In the genomic region with DNA sequence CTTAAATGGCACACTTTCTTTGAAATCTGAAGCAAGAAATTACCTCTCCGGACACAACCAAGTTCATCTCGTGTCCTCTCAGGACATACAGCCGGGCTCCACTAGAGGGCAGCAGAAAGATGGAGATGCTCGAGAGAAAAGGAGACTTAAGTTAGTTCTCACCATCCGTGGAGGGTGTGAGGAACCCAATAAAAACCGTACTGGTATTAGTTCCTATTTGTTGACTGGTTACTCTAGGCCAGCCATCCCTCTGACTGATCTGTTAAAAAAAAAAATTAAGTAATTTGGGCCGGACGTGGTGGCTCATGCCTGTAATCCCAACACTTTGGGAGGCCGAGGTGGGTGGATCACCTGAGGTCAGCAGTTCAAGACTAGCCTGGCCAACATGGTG, we compare ENCODE assay signal across 8 cellular contexts. TPM values are rescaled to one million over a fixed set of nuclear protein-coding genes. Genes with fewer than 3 reads are reported as not detected.
DNase-seq lines count a peak whose midpoint lies in the region; ATAC-seq and TF ChIP-seq lines count a peak whose summit lies in the region.

No MANE protein-coding gene starts in this region.

- intact Hi-C loops in stomach (cut with DNase I; ENCODE audit: low total_unique reads): loop anchor here (10.0 kb wide), 1 partner anchor 260 kb away; no protein-coding TSS in a partner anchor

- TF ChIP-seq EP300 in stomach (IDR thresholded peaks at IDR 0.05): no peak

- peak; percentile 79 for DNase-seq in ELF-1 (ENCODE audit: low read depth, low spot score)
- peak; percentile 78 to 96 (median 95) for DNase-seq in Peyer's patch
- DNase-seq in activated T-cell treated with anti-CD3 and anti-CD28 coated beads, Interleukin-2, amount 50 U/mL, for 1 hour: peak; percentile 78
- DNase-seq in fibroblast of gingiva (ENCODE audit: low read depth): peak; percentile 60
- peak; percentile 87 for DNase-seq in natural killer cell treated with Interleukin-12 subunit alpha and Interleukin-12 subunit beta and Interleukin-15 and Interleukin-18, amount 100 ng/mL, for 72 hours (ENCODE audit: low spot score)
- DNase-seq in stomach: peak; percentile 89

- ATAC-seq in natural killer cell treated with Interleukin-12 subunit alpha and Interleukin-12 subunit beta and Interleukin-15 and Interleukin-18, amount 100 ng/mL, for 72 hours: peak; percentile 39 to 50
- no peak for ATAC-seq in GM19397 (IDR thresholded peaks at IDR 0.05; ENCODE audit: unreplicated experiment)

- peaks cover 0 to 8% (median 2%) of the 10 kb centered on the region in 4 donors for H3K4me1 ChIP-seq in Peyer's patch
- H3K4me1 ChIP-seq in stomach: peaks cover 12 to 23% (median 21%) of the 10 kb centered on the region in 4 donors

- H3K27ac Mint-ChIP-seq in natural killer cell treated with Interleukin-12 subunit alpha and Interleukin-12 subunit beta and Interleukin-15 and Interleukin-18, amount 100 ng/mL, for 72 hours: peak overlapping the region in 1 of 2 donors; percentile 28

- peaks cover 14 to 20% of the 10 kb centered on the region in 2 donors for H3K4me1 Mint-ChIP-seq in natural killer cell treated with Interleukin-12 subunit alpha and Interleukin-12 subunit beta and Interleukin-15 and Interleukin-18, amount 100 ng/mL, for 72 hours (ENCODE audit: low read depth in 2 of 2)

- no peaks in the 10 kb centered on the region for H3K36me3 Mint-ChIP-seq in natural killer cell treated with Interleukin-12 subunit alpha and Interleukin-12 subunit beta and Interleukin-15 and Interleukin-18, amount 100 ng/mL, for 72 hours

- H3K27me3 Mint-ChIP-seq in natural killer cell treated with Interleukin-12 subunit alpha and Interleukin-12 subunit beta and Interleukin-15 and Interleukin-18, amount 100 ng/mL, for 72 hours: peaks cover 4 to 10% of the 10 kb centered on the region in 2 donors

- H3K4me3 Mint-ChIP-seq in natural killer cell treated with Interleukin-12 subunit alpha and Interleukin-12 subunit beta and Interleukin-15 and Interleukin-18, amount 100 ng/mL, for 72 hours: peak overlapping the region; percentile 83

- H3K27ac ChIP-seq in Peyer's patch: peak overlapping the region in 1 of 4 donors; percentile 87
- no peak overlapping the region for H3K27ac ChIP-seq in stomach

- peak; percentile 88 for TF ChIP-seq CTCF in LNCAP (IDR thresholded peaks at IDR 0.05)
- peak; percentile 68 to 90 (median 84) for TF ChIP-seq CTCF in Peyer's patch (IDR thresholded peaks at IDR 0.05)
- TF ChIP-seq CTCF in stomach (IDR thresholded peaks at IDR 0.05): peak in 5 of 7 experiments; percentile 58 to 90 (median 81)

- 11 to 18% (median 14%) methylated on average over 9 of the region's 9 CpGs for WGBS in stomach, 5 donors

- H3K9me3 ChIP-seq in Peyer's patch (no peaks in the 10 kb centered on the region), stomach (no peaks in the 10 kb centered on the region)

- no peaks in the 10 kb centered on the region for H3K9me3 Mint-ChIP-seq in natural killer cell treated with Interleukin-12 subunit alpha and Interleukin-12 subunit beta and Interleukin-15 and Interleukin-18, amount 100 ng/mL, for 72 hours

- H3K36me3 ChIP-seq in Peyer's patch (no peaks in the 10 kb centered on the region), stomach (no peaks in the 10 kb centered on the region)

- H3K4me3 ChIP-seq in Peyer's patch (no peak overlapping the region), stomach (no peak overlapping the region)

- TF ChIP-seq POLR2A in Peyer's patch (IDR thresholded peaks at IDR 0.05) (no peak), stomach (IDR thresholded peaks at IDR 0.05) (no peak)

- H3K27me3 ChIP-seq in Peyer's patch: no peaks in the 10 kb centered on the region
- peaks cover 0 to 21% (median 0%) of the 10 kb centered on the region in 3 donors for H3K27me3 ChIP-seq in stomach

RNA-seq across cellular contexts. Expression of a gene that starts 7.9 kb away (rescaled TPM):
- total RNA-seq in Peyer's patch (1 to 10 TPM in 3 of 4 donors, under 1 TPM in 1; 0.88 to 6.6 (median 3.3) TPM), stomach (1 to 10 TPM in 1 of 5 donors, not detected in 4; 3.9 TPM)
- 1 to 10 TPM in 1 of 2 donors, not detected in 1; 1.0 TPM for total RNA-seq in natural killer cell treated with Interleukin-12 subunit alpha and Interleukin-12 subunit beta and Interleukin-15 and Interleukin-18, amount 100 ng/mL, for 72 hours
- polyA plus RNA-seq in stomach: 10 to 100 TPM in 1 of 3 donors, 1 to 10 TPM in 2; 2.5 to 10.2 (median 4.5) TPM

RNA-seq across cellular contexts. Expression of a gene that starts 58.5 kb away (rescaled TPM):
- 10 to 100 TPM in 1 of 4 donors, 1 to 10 TPM in 3; 1.5 to 42.9 (median 1.6) TPM for total RNA-seq in Peyer's patch
- 10 to 100 TPM; 32.1 to 40.8 TPM for total RNA-seq in natural killer cell treated with Interleukin-12 subunit alpha and Interleukin-12 subunit beta and Interleukin-15 and Interleukin-18, amount 100 ng/mL, for 72 hours
- 1 to 10 TPM in 3 of 5 donors, not detected in 2; 1.3 to 2.9 (median 2.5) TPM for total RNA-seq in stomach
- polyA plus RNA-seq in stomach: 1 to 10 TPM in 2 of 3 donors, under 1 TPM in 1; 0.31 to 3.5 (median 1.7) TPM
